19 cellular contexts compared by ENCODE assay signal in the genomic region with DNA sequence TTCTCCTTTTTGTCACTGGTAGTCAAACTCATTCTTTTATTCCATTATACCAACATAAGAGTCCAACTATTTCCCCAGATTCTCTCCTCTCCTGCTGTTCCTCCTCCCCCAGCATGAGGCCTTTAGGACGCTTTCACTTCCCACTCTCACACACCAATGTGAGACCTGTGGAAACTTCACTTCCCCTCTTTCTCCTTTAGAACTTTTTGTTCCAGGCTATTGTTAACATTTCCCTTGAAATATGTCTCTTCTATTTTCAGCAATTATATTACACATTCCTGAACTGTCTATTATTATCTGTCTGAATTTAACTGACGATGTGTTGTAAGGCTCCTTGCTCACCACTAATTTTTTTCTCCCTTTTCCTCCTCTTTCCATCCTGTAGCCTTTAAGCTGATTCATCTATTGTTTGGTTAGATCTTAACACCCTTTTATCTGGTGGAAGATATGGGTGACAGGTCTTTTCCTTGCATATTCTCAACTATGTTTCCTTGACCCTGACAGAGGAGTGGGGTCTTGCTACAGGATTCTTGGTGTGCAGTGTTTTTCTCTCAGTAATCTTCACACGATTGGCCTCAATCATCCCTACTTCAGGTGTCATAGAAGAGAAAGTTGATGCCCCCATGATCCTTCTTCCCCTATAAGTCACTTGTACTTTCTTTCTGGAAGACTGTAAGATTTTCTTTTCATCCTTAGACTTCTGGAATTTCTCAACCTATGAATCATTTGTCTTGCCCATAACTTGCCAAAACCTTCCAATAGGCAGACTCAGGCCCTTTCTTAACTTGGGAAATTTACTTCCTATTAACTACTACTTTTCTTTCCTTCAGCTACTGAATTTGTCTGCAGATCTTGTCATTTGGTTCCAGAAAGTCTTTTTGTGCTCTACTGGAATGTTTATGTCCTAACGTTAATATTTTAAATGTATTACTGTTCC. TPM values are rescaled to one million over a fixed set of nuclear protein-coding genes. Genes with fewer than 3 reads are reported as not detected.
DNase-seq lines count a peak whose midpoint lies in the region; ATAC-seq and TF ChIP-seq lines count a peak whose summit lies in the region.
"Had no signal": no experiment of that assay in that cellular context is flagged by ENCODE, and none has a peak within 500 bp of the region (broad histone marks: within the 10 kb centered on the region; RNA-seq: fewer than 3 reads in every experiment).

No MANE protein-coding gene starts in this region.

- H3K36me3 Mint-ChIP-seq in MCF 10A (ENCODE audit: insufficient read depth, unreplicated experiment), result no peaks in the 10 kb centered on the region
- H3K36me3 Mint-ChIP-seq: activated CD8-positive, alpha-beta memory T cell treated with anti-CD3 and anti-CD28 coated beads, Interleukin-2, amount 10 ng/mL, durations not matched to agents 7 days and 5 days; activated naive CD4-positive, alpha-beta T cell treated with anti-CD3 and anti-CD28 coated beads, Interleukin-2, amount 10 ng/mL, durations not matched to agents 7 days and 5 days had no signal

- DNase-seq in MCF 10A (ENCODE audit: unreplicated experiment), result peak; percentile 53
- DNase-seq in breast epithelium (ENCODE audit: low spot score in 2 of 2), result no peak
- DNase-seq in adipocyte (ENCODE audit: low read depth), result peak; percentile 8
- DNase-seq in upper lobe of right lung, result no peak
- no peak for DNase-seq in hepatic stellate cell (ENCODE audit: low spot score)
- no peak for DNase-seq in NCI-H1092 treated with DMSO at 0.1 percent for 48 hours (lab: John Stamatoyannopoulos, UW)
- DNase-seq: activated CD4-positive, CD25-positive, alpha-beta regulatory T cell; activated CD8-positive, alpha-beta memory T cell treated with anti-CD3 and anti-CD28 coated beads, Interleukin-2, amount 10 ng/mL, durations not matched to agents 7 days and 5 days; activated naive CD4-positive, alpha-beta T cell treated with anti-CD3 and anti-CD28 coated beads, Interleukin-2, amount 10 ng/mL, durations not matched to agents 7 days and 5 days; NCI-H1105 treated with DMSO at 0.1 percent for 48 hours; NCI-H2227 treated with DMSO at 0.1 percent for 48 hours; transverse colon had no signal

- peak overlapping the region; percentile 72 for H3K9ac ChIP-seq in adipocyte (ENCODE audit: low read length)

- H3K4me1 Mint-ChIP-seq in MCF 10A (ENCODE audit: insufficient read depth, unreplicated experiment), result no peaks in the 10 kb centered on the region
- H3K4me1 Mint-ChIP-seq: activated naive CD4-positive, alpha-beta T cell treated with anti-CD3 and anti-CD28 coated beads, Interleukin-2, amount 10 ng/mL, durations not matched to agents 7 days and 5 days; central memory CD8-positive, alpha-beta T cell had no signal

- H3K27me3 ChIP-seq in breast epithelium (no peaks in the 10 kb centered on the region), adipocyte (replicated peaks; ENCODE audit: control insufficient read depth, insufficient read depth, low read length) (no peaks in the 10 kb centered on the region), gastroesophageal sphincter (no peaks in the 10 kb centered on the region), upper lobe of right lung (no peaks in the 10 kb centered on the region)
- H3K27me3 ChIP-seq: transverse colon had no signal

- no peaks in the 10 kb centered on the region for H3K27me3 Mint-ChIP-seq in MCF 10A (ENCODE audit: insufficient read depth, unreplicated experiment)
- H3K27me3 Mint-ChIP-seq: central memory CD8-positive, alpha-beta T cell had no signal

- TF ChIP-seq EP300 in gastroesophageal sphincter (IDR thresholded peaks at IDR 0.05), result no peak

- no peak overlapping the region for H3K4me3 Mint-ChIP-seq in MCF 10A (ENCODE audit: unreplicated experiment)
- H3K4me3 Mint-ChIP-seq: activated CD8-positive, alpha-beta memory T cell treated with anti-CD3 and anti-CD28 coated beads, Interleukin-2, amount 10 ng/mL, durations not matched to agents 7 days and 5 days; activated naive CD4-positive, alpha-beta T cell treated with anti-CD3 and anti-CD28 coated beads, Interleukin-2, amount 10 ng/mL, durations not matched to agents 7 days and 5 days; central memory CD8-positive, alpha-beta T cell; nephron had no signal

- H3K4me1 ChIP-seq in breast epithelium (no peaks in the 10 kb centered on the region), adipocyte (ENCODE audit: control insufficient read depth, insufficient read depth, low read length) (peaks cover 33% of the 10 kb centered on the region), gastroesophageal sphincter (peaks cover 20 to 52% (median 32%) of the 10 kb centered on the region in 3 donors), upper lobe of right lung (peaks cover 14% of the 10 kb centered on the region)

- H3K9me3 Mint-ChIP-seq in MCF 10A (ENCODE audit: unreplicated experiment), result no peaks in the 10 kb centered on the region
- H3K9me3 Mint-ChIP-seq: activated naive CD4-positive, alpha-beta T cell treated with anti-CD3 and anti-CD28 coated beads, Interleukin-2, amount 10 ng/mL, durations not matched to agents 7 days and 5 days; central memory CD8-positive, alpha-beta T cell; nephron had no signal

- BruUV-seq in MCF 10A (replicated peaks; lab: Mats Ljungman, UMichigan), result no TSS peak

- TF ChIP-seq POLR2A in breast epithelium (IDR thresholded peaks at IDR 0.05), result no peak
- no peak for TF ChIP-seq POLR2A in gastroesophageal sphincter (IDR thresholded peaks at IDR 0.05)

- TF ChIP-seq CTCF in MCF 10A (IDR thresholded peaks at IDR 0.05; ENCODE audit: unreplicated experiment) (no peak), breast epithelium (IDR thresholded peaks at IDR 0.05) (no peak), gastroesophageal sphincter (IDR thresholded peaks at IDR 0.05) (no peak), upper lobe of right lung (IDR thresholded peaks at IDR 0.05) (no peak)

- intact Hi-C loops in MCF 10A (cut with micrococcal nuclease), result no loop called here
- intact Hi-C loops in breast epithelium (cut with DNase I; ENCODE audit: low total_unique reads), result no loop called here
- intact Hi-C loops in upper lobe of right lung (cut with DNase I), result no loop called here

- 28 to 61% methylated on average over 2 to 4 of the region's 4 CpGs for WGBS in gastroesophageal sphincter (ENCODE audit: low coverage in 1 of 2), 2 donors

- H3K4me3 ChIP-seq in breast epithelium (no peak overlapping the region), adipocyte (ENCODE audit: low read length) (no peak overlapping the region), gastroesophageal sphincter (no peak overlapping the region), upper lobe of right lung (no peak overlapping the region)
- H3K4me3 ChIP-seq: transverse colon had no signal

- H3K27ac Mint-ChIP-seq in MCF 10A (ENCODE audit: low read depth, unreplicated experiment), result no peak overlapping the region
- H3K27ac Mint-ChIP-seq: activated CD8-positive, alpha-beta memory T cell treated with anti-CD3 and anti-CD28 coated beads, Interleukin-2, amount 10 ng/mL, durations not matched to agents 7 days and 5 days; activated naive CD4-positive, alpha-beta T cell treated with anti-CD3 and anti-CD28 coated beads, Interleukin-2, amount 10 ng/mL, durations not matched to agents 7 days and 5 days; nephron had no signal

- ATAC-seq in gastroesophageal sphincter, result peak; percentile 74
- peak; percentile 82 for ATAC-seq in upper lobe of right lung
- ATAC-seq in GM18909 (IDR thresholded peaks at IDR 0.05; ENCODE audit: poor library complexity, unreplicated experiment), result no peak
- ATAC-seq: activated CD8-positive, alpha-beta memory T cell treated with anti-CD3 and anti-CD28 coated beads, Interleukin-2, amount 10 ng/mL, durations not matched to agents 7 days and 5 days had no signal

- POLR2A ChIA-PET in MCF 10A (lab: Yijun Ruan, JAX), result no interaction called here

- no peak overlapping the region for H3K27ac ChIP-seq in breast epithelium
- H3K27ac ChIP-seq in gastroesophageal sphincter, result peak overlapping the region; percentile 58 to 80 (median 72)
- H3K27ac ChIP-seq in upper lobe of right lung, result no peak overlapping the region
- H3K27ac ChIP-seq: 22Rv1 had no signal

- H3K9me3 ChIP-seq in breast epithelium (no peaks in the 10 kb centered on the region), adipocyte (ENCODE audit: control insufficient read depth, low read length) (no peaks in the 10 kb centered on the region), gastroesophageal sphincter (no peaks in the 10 kb centered on the region), upper lobe of right lung (no peaks in the 10 kb centered on the region)
- H3K9me3 ChIP-seq: transverse colon had no signal

- CTCF ChIA-PET in MCF 10A (lab: Yijun Ruan, JAX), result no interaction called here

- no peaks in the 10 kb centered on the region for H3K36me3 ChIP-seq in breast epithelium
- H3K36me3 ChIP-seq in adipocyte (ENCODE audit: control insufficient read depth, insufficient read depth, low read length, severe bottlenecking), result no peaks in the 10 kb centered on the region
- no peaks in the 10 kb centered on the region for H3K36me3 ChIP-seq in gastroesophageal sphincter
- no peaks in the 10 kb centered on the region for H3K36me3 ChIP-seq in upper lobe of right lung
- H3K36me3 ChIP-seq: transverse colon had no signal

RNA-seq across cellular contexts. Expression of a gene that starts 5.9 kb away (rescaled TPM):
- total RNA-seq in MCF 10A (2022) (1.1 TPM in 1 of 2 replicates, not detected in the other), breast epithelium (10 to 100 TPM in 1 of 3 donors, 1 to 10 TPM in 2; 1.0 to 24.9 (median 6.9) TPM), gastroesophageal sphincter (1 to 10 TPM in 3 of 4 donors, not detected in 1; 1.8 to 2.9 (median 2.5) TPM), upper lobe of right lung (0.58 TPM)
- total RNA-seq: kidney epithelial cell, renal cortical epithelial cell, transverse colon had no signal

RNA-seq across cellular contexts. Expression of a gene that starts 9.0 kb away (rescaled TPM):
- total RNA-seq in MCF 10A (2022), result not detected in 2 replicates
- 10 to 100 TPM in 2 of 3 donors, 1 to 10 TPM in 1; 7.3 to 67.2 (median 10.8) TPM for total RNA-seq in breast epithelium
- 10 to 100 TPM in 1 of 4 donors, 1 to 10 TPM in 3; 3.7 to 19.6 (median 4.4) TPM for total RNA-seq in gastroesophageal sphincter
- total RNA-seq in upper lobe of right lung, result 21.8 TPM
- total RNA-seq: activated CD8-positive, alpha-beta memory T cell treated with anti-CD3 and anti-CD28 coated beads, Interleukin-2, amount 10 ng/mL, durations not matched to agents 7 days and 5 days; kidney epithelial cell; renal cortical epithelial cell had no signal

Comparison
In these comparisons a context has a peak if more than half of its experiments do, and no peak if none do; other contexts are left out.
1. DNase-seq: peak in MCF 10A (single experiment) and adipocyte (single experiment); none in breast epithelium (0 of 2), upper lobe of right lung (single experiment), hepatic stellate cell (single experiment) and NCI-H1092 treated with DMSO at 0.1 percent for 48 hours (single experiment).
2. H3K27ac ChIP-seq: peak in gastroesophageal sphincter (4 of 4); none in breast epithelium (0 of 2) and upper lobe of right lung (single experiment).